ENCODE assay signal across 8 cellular contexts in genomic region chr5:142888469-142889085, GRCh38.
A peak's percentile ranks its signal among the peaks of the same experiment; 100 is the strongest.
DNase-seq lines count a peak whose midpoint lies in the region; ATAC-seq and TF ChIP-seq lines count a peak whose summit lies in the region.

No MANE protein-coding gene starts in this region.

- H3K9me3 ChIP-seq in CD8-positive, alpha-beta T cell (ENCODE audit: low read length), result no peaks in the 10 kb centered on the region
- no peaks in the 10 kb centered on the region for H3K9me3 ChIP-seq in H9 (ENCODE audit: control insufficient read depth, low read depth, low read length)
- H3K9me3 ChIP-seq in left lung, result no peaks in the 10 kb centered on the region

- no peak overlapping the region for H3K9ac ChIP-seq in H9 (ENCODE audit: extremely low read depth, insufficient read length, low read length)

- no peak overlapping the region for H3K4me2 ChIP-seq in H9 (ENCODE audit: insufficient read depth, insufficient read length, low read length)

- no peak for ATAC-seq in CD8-positive, alpha-beta T cell
- peak; percentile 92 for ATAC-seq in left lung
- no peak for ATAC-seq in HG03571 (IDR thresholded peaks at IDR 0.05; ENCODE audit: unreplicated experiment)
- ATAC-seq in HG02938 (IDR thresholded peaks at IDR 0.05; ENCODE audit: unreplicated experiment), result no peak

- no peak overlapping the region for H3K27ac Mint-ChIP-seq in CD8-positive, alpha-beta T cell
- H3K27ac Mint-ChIP-seq in H9 (peak overlapping the region in 1 of 3 experiments; percentile 55; a peak in 3 of 7 replicates), chondrocyte (ENCODE audit: unreplicated experiment) (no peak overlapping the region)

- no peak overlapping the region for H4K8ac ChIP-seq in H9 (replicated peaks; ENCODE audit: insufficient read length, low read depth, low read length)

- no peaks in the 10 kb centered on the region for H3K36me3 ChIP-seq in CD8-positive, alpha-beta T cell (ENCODE audit: insufficient read depth, low read length)
- peaks cover 0 to 6% of the 10 kb centered on the region in 2 donors for H3K36me3 ChIP-seq in left lung

- no peak overlapping the region for H3T11ph ChIP-seq in H9 (ENCODE audit: low read length)

- no peak overlapping the region for H2AK5ac ChIP-seq in H9 (ENCODE audit: insufficient read length, low read length)

- CTCF ChIA-PET in CD8-positive, alpha-beta T cell (lab: Charles Lee), result interaction anchor here (0.6 to 5.6 kb wide), 40 partner anchors 9 to 1304 kb away, joined by 3 to 103 read pairs (median 5); no protein-coding TSS in a partner anchor

- no peak overlapping the region for H3K4me3 Mint-ChIP-seq in CD8-positive, alpha-beta T cell
- H3K4me3 Mint-ChIP-seq in H9, result no peak overlapping the region
- H3K4me3 Mint-ChIP-seq in chondrocyte (ENCODE audit: unreplicated experiment), result no peak overlapping the region

- no peaks in the 10 kb centered on the region for H3K27me3 Mint-ChIP-seq in CD8-positive, alpha-beta T cell (ENCODE audit: low read depth)
- H3K27me3 Mint-ChIP-seq in H9 (ENCODE audit: low read depth) (no peaks in the 10 kb centered on the region), chondrocyte (ENCODE audit: low read depth) (no peaks in the 10 kb centered on the region)

- H2AFZ ChIP-seq in H9 (ENCODE audit: low read length), result no peak overlapping the region

- POLR2A ChIA-PET in CD8-positive, alpha-beta T cell (lab: Charles Lee), result interaction anchor here (1.0 to 1.1 kb wide), 2 partner anchors 135 to 139 kb away, joined by 3 to 4 read pairs; no protein-coding TSS in a partner anchor

- H3K14ac ChIP-seq in H9 (ENCODE audit: insufficient read depth, low read length), result no peak overlapping the region

- no peak overlapping the region for H2BK20ac ChIP-seq in H9 (ENCODE audit: low read depth, low read length, poor library complexity, severe bottlenecking)

- H3K56ac ChIP-seq in H9 (ENCODE audit: insufficient read length, low read depth, low read length), result no peak overlapping the region

- peaks cover 27% of the 10 kb centered on the region for H3K36me3 Mint-ChIP-seq in CD8-positive, alpha-beta T cell
- H3K36me3 Mint-ChIP-seq in H9 (ENCODE audit: insufficient read depth in 1 of 3, low read depth in 3 of 3) (peaks cover 0 to 3% (median 0%) of the 10 kb centered on the region in 3 experiments; a peak in 2 of 7 replicates), chondrocyte (ENCODE audit: low read depth) (peaks cover 3% of the 10 kb centered on the region)

- intact Hi-C loops in CD8-positive, alpha-beta T cell (cut with DNase I, micrococcal nuclease), result loop anchor here (1.0 to 10.0 kb wide), 9 partner anchors 21 to 894 kb away; no protein-coding TSS in a partner anchor
- intact Hi-C loops in left lung (cut with DNase I), result no loop called here

- no peaks in the 10 kb centered on the region for H3K23me2 ChIP-seq in H9 (ENCODE audit: insufficient read length, low read depth, low read length, poor library complexity, severe bottlenecking)

- H2BK15ac ChIP-seq in H9 (ENCODE audit: low read depth, low read length), result no peak overlapping the region

- no peak overlapping the region for H4K91ac ChIP-seq in H9 (ENCODE audit: insufficient read length, low read depth, low read length)

- H4K20me1 ChIP-seq in H9 (ENCODE audit: control insufficient read depth, insufficient read depth, insufficient read length), result no peaks in the 10 kb centered on the region

- no peaks in the 10 kb centered on the region for H3K4me1 ChIP-seq in CD8-positive, alpha-beta T cell (ENCODE audit: insufficient read depth, low read length)
- H3K4me1 ChIP-seq in H9 (ENCODE audit: insufficient read depth, low read length) (peaks cover 4% of the 10 kb centered on the region; the same call in 1 of the 2 replicates), left lung (peaks cover 0 to 6% of the 10 kb centered on the region in 2 donors)

- no peak overlapping the region for H2BK5ac ChIP-seq in H9 (ENCODE audit: insufficient read length, low read length)

- H3K4ac ChIP-seq in H9 (ENCODE audit: low read depth, low read length), result no peak overlapping the region

- H3K4me3 ChIP-seq in CD8-positive, alpha-beta T cell (ENCODE audit: low read depth, low read length), result no peak overlapping the region
- H3K4me3 ChIP-seq in left lung, result no peak overlapping the region

- H3K9me3 Mint-ChIP-seq in CD8-positive, alpha-beta T cell, result no peaks in the 10 kb centered on the region
- H3K9me3 Mint-ChIP-seq in H9 (no peaks in the 10 kb centered on the region; a peak in 1 of 5 replicates), chondrocyte (ENCODE audit: low read depth) (no peaks in the 10 kb centered on the region)

- H3K79me2 ChIP-seq in H9 (ENCODE audit: insufficient read depth, low read length), result no peaks in the 10 kb centered on the region

- no peak overlapping the region for H2BK12ac ChIP-seq in H9 (ENCODE audit: insufficient read length, low read depth, low read length)

- no peak overlapping the region for H2BK120ac ChIP-seq in H9 (ENCODE audit: low read depth, low read length, poor library complexity, severe bottlenecking)

- no peak overlapping the region for H3K18ac ChIP-seq in H9 (ENCODE audit: insufficient read length, low read depth, low read length)

- peaks cover 18% of the 10 kb centered on the region for H3K4me1 Mint-ChIP-seq in CD8-positive, alpha-beta T cell (ENCODE audit: low read depth)
- H3K4me1 Mint-ChIP-seq in H9 (peaks cover 21 to 36% of the 10 kb centered on the region in 2 experiments), chondrocyte (ENCODE audit: low read depth) (peaks cover 28% of the 10 kb centered on the region)

- no peak overlapping the region for H4K5ac ChIP-seq in H9 (ENCODE audit: insufficient read length, low read depth, low read length)

- no peaks in the 10 kb centered on the region for H3K79me1 ChIP-seq in H9 (ENCODE audit: insufficient read depth, low read depth, low read length, poor library complexity, severe bottlenecking)

- no peak for DNase-seq in CD8-positive, alpha-beta T cell
- no peak for DNase-seq in H9
- DNase-seq in NCI-H82 treated with DMSO at 0.1 percent for 48 hours (lab: John Stamatoyannopoulos, UW; ENCODE audit: unreplicated experiment), result peak; percentile 13
- no peak for DNase-seq in chondrocyte (ENCODE audit: low spot score)
- no peak for DNase-seq in left lung
- DNase-seq in activated CD8-positive, alpha-beta memory T cell treated with anti-CD3 and anti-CD28 coated beads, Interleukin-2, amount 50 U/mL, for 48 hours, result no peak

- no peak overlapping the region for H3K27ac ChIP-seq in CD8-positive, alpha-beta T cell (ENCODE audit: low read depth, low read length)
- H3K27ac ChIP-seq in H9 (ENCODE audit: insufficient read length, low read depth, low read length) (no peak overlapping the region), left lung (no peak overlapping the region)

- H3K23ac ChIP-seq in H9 (ENCODE audit: insufficient read length, low read depth, low read length), result no peak overlapping the region

- H3K27me3 ChIP-seq in CD8-positive, alpha-beta T cell (ENCODE audit: insufficient read depth, low read length), result no peaks in the 10 kb centered on the region
- H3K27me3 ChIP-seq in H9 (ENCODE audit: insufficient read depth, low read length), result no peaks in the 10 kb centered on the region
- no peaks in the 10 kb centered on the region for H3K27me3 ChIP-seq in left lung

- TF ChIP-seq CTCF in CD8-positive, alpha-beta T cell (IDR thresholded peaks at IDR 0.05), result peak; percentile 90
- peak; percentile 88 for TF ChIP-seq CTCF in H9 (conservative IDR thresholded peaks at IDR 0.05)
- TF ChIP-seq CTCF in chondrocyte (IDR thresholded peaks at IDR 0.05), result peak; percentile 92
- TF ChIP-seq CTCF in left lung (IDR thresholded peaks at IDR 0.05), result peak; percentile 67 to 68

- no CpG with 5 or more reads among the region's 9 CpGs for WGBS in H9 (ENCODE audit: extremely low coverage, insufficient read length, low lambda C conversion rate)

Comparison
In these comparisons a context has a peak if more than half of its experiments do, and no peak if none do; other contexts are left out.
1. intact Hi-C loops: an anchor here in CD8-positive, alpha-beta T cell (1.0 to 10.0 kb wide); none called in left lung.